ENCODE assay signal across 15 cellular contexts in the genomic region with DNA sequence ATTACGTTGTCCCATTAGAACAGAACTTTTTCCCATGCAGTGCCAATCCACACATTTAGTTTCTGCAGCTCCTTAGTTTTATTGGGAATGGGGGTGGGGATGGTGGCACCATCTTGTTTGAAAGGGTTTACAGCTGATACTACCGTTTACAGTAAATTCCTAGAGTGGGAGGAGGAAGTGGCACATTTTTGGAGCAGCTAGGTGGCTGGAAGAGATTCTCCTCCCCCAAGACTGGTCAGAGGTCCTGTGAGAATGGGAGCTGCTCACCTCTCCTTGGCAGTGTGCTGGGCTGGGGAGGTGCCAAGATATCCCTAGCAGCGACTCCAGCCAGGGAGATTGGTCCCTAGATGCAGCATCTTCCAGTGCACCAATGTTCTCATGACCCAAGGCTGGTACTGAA. TPM values are rescaled to one million over a fixed set of nuclear protein-coding genes. Genes with fewer than 3 reads are reported as not detected.
DNase-seq lines count a peak whose midpoint lies in the region; ATAC-seq and TF ChIP-seq lines count a peak whose summit lies in the region.
"Had no signal": no experiment of that assay in that cellular context is flagged by ENCODE, and none has a peak within 500 bp of the region (broad histone marks: within the 10 kb centered on the region; RNA-seq: fewer than 3 reads in every experiment).

No MANE protein-coding gene starts in this region.

- ATAC-seq in DND-41 (ENCODE audit: insufficient read depth, low read depth) (no peak), GM18858 (IDR thresholded peaks at IDR 0.05; ENCODE audit: unreplicated experiment) (no peak)
- ATAC-seq in activated CD8-positive, alpha-beta T cell treated with anti-CD3 and anti-CD28 coated beads, Interleukin-2, amount 10 ng/mL, durations not matched to agents 7 days and 5 days: no peak
- ATAC-seq: effector memory CD8-positive, alpha-beta T cell had no signal

- DNase-seq in A172 (ENCODE audit: low spot score) (peak; percentile 13), DND-41 (no peak), mesothelial cell of epicardium (ENCODE audit: low spot score in 2 of 2, unreplicated experiment in 2 of 2) (no peak), NCI-H69 (lab: John Stamatoyannopoulos, UW) (no peak), coronary artery (ENCODE audit: low spot score) (no peak), T-helper 2 cell (no peak)
- DNase-seq in activated CD8-positive, alpha-beta T cell treated with anti-CD3 and anti-CD28 coated beads, Interleukin-2, amount 10 ng/mL, durations not matched to agents 7 days and 5 days: no peak
- DNase-seq: effector memory CD8-positive, alpha-beta T cell; Karpas-422; NCI-H2029; uterus had no signal

- POLR2A ChIA-PET in activated CD8-positive, alpha-beta T cell treated with anti-CD3 and anti-CD28 coated beads, Interleukin-2, amount 10 ng/mL, durations not matched to agents 7 days and 5 days (lab: Charles Lee): interaction anchor here (0.7 kb wide), 1 partner anchor 25 kb away, joined by 3 read pairs; no protein-coding TSS in a partner anchor

- no peak overlapping the region for H3K4me2 ChIP-seq in DND-41 (ENCODE audit: insufficient read depth, low read length)
- H3K4me2 ChIP-seq: BLaER1 had no signal

- H3K9me3 ChIP-seq in DND-41 (ENCODE audit: insufficient read depth, low read length, severe bottlenecking): no peaks in the 10 kb centered on the region
- H3K9me3 ChIP-seq: BLaER1, uterus had no signal

- H3K9me3 Mint-ChIP-seq in activated CD8-positive, alpha-beta T cell treated with anti-CD3 and anti-CD28 coated beads, Interleukin-2, amount 10 ng/mL, durations not matched to agents 7 days and 5 days (ENCODE audit: insufficient read depth): no peaks in the 10 kb centered on the region
- H3K9me3 Mint-ChIP-seq in mesothelial cell of epicardium: no peaks in the 10 kb centered on the region
- H3K9me3 Mint-ChIP-seq: effector memory CD8-positive, alpha-beta T cell had no signal

- H3K79me2 ChIP-seq in DND-41 (ENCODE audit: insufficient read depth, low read length): no peaks in the 10 kb centered on the region

- no peaks in the 10 kb centered on the region for H3K27me3 ChIP-seq in DND-41 (ENCODE audit: insufficient read depth, low read length, poor library complexity)
- H3K27me3 ChIP-seq: BLaER1, uterus had no signal

- H4K20me1 ChIP-seq in DND-41 (ENCODE audit: insufficient read depth, low read length): no peaks in the 10 kb centered on the region
- H4K20me1 ChIP-seq: BLaER1 had no signal

- H3K36me3 Mint-ChIP-seq in activated CD8-positive, alpha-beta T cell treated with anti-CD3 and anti-CD28 coated beads, Interleukin-2, amount 10 ng/mL, durations not matched to agents 7 days and 5 days (ENCODE audit: low read depth): no peaks in the 10 kb centered on the region
- H3K36me3 Mint-ChIP-seq in mesothelial cell of epicardium: no peaks in the 10 kb centered on the region

- TF ChIP-seq CTCF in DND-41 (IDR thresholded peaks at IDR 0.05; ENCODE audit: borderline replicate concordance, extremely low read depth, low read length, poor library complexity, severe bottlenecking): no peak
- no peak for TF ChIP-seq CTCF in mesothelial cell of epicardium (IDR thresholded peaks at IDR 0.05; ENCODE audit: unreplicated experiment)
- TF ChIP-seq CTCF in coronary artery (IDR thresholded peaks at IDR 0.05): no peak

- no peaks in the 10 kb centered on the region for H3K36me3 ChIP-seq in DND-41 (ENCODE audit: insufficient read depth, low read length)
- H3K36me3 ChIP-seq: BLaER1, uterus had no signal

- no peak overlapping the region for H3K4me3 Mint-ChIP-seq in activated CD8-positive, alpha-beta T cell treated with anti-CD3 and anti-CD28 coated beads, Interleukin-2, amount 10 ng/mL, durations not matched to agents 7 days and 5 days
- H3K4me3 Mint-ChIP-seq in mesothelial cell of epicardium: peak overlapping the region; percentile 34

- peak overlapping the region; percentile 55 for H3K27ac Mint-ChIP-seq in activated CD8-positive, alpha-beta T cell treated with anti-CD3 and anti-CD28 coated beads, Interleukin-2, amount 10 ng/mL, durations not matched to agents 7 days and 5 days
- H3K27ac Mint-ChIP-seq in mesothelial cell of epicardium: no peak overlapping the region

- H3K4me1 Mint-ChIP-seq in activated CD8-positive, alpha-beta T cell treated with anti-CD3 and anti-CD28 coated beads, Interleukin-2, amount 10 ng/mL, durations not matched to agents 7 days and 5 days (ENCODE audit: low read depth): peaks cover 20% of the 10 kb centered on the region
- H3K4me1 Mint-ChIP-seq in mesothelial cell of epicardium: peaks cover 22% of the 10 kb centered on the region

- no peaks in the 10 kb centered on the region for H3K27me3 Mint-ChIP-seq in activated CD8-positive, alpha-beta T cell treated with anti-CD3 and anti-CD28 coated beads, Interleukin-2, amount 10 ng/mL, durations not matched to agents 7 days and 5 days (ENCODE audit: low read depth)
- H3K27me3 Mint-ChIP-seq in mesothelial cell of epicardium (ENCODE audit: low read depth): no peaks in the 10 kb centered on the region
- H3K27me3 Mint-ChIP-seq: effector memory CD8-positive, alpha-beta T cell had no signal

- CTCF ChIA-PET in activated CD8-positive, alpha-beta T cell treated with anti-CD3 and anti-CD28 coated beads, Interleukin-2, amount 10 ng/mL, durations not matched to agents 7 days and 5 days (lab: Charles Lee): interaction anchor here (0.7 to 7.5 kb wide), 34 partner anchors 7 to 782 kb away, joined by 3 to 119 read pairs (median 4); a partner anchor contains a TSS

- peak overlapping the region; percentile 80 for H2AFZ ChIP-seq in DND-41 (ENCODE audit: low read depth, low read length)

- H3K4me1 ChIP-seq in DND-41 (ENCODE audit: insufficient read depth, low read length): peaks cover 14% of the 10 kb centered on the region
- H3K4me1 ChIP-seq: BLaER1 had no signal

- H3K9ac ChIP-seq in DND-41 (ENCODE audit: low read depth, low read length): no peak overlapping the region
- H3K9ac ChIP-seq: BLaER1 had no signal

- H3K27ac ChIP-seq in DND-41 (ENCODE audit: low read length) (no peak overlapping the region), coronary artery (no peak overlapping the region)
- H3K27ac ChIP-seq: BLaER1 had no signal

- H3K4me3 ChIP-seq in DND-41 (ENCODE audit: low read depth in 1 of 2, low read length in 2 of 2): no peak overlapping the region
- no peak overlapping the region for H3K4me3 ChIP-seq in coronary artery
- H3K4me3 ChIP-seq: BLaER1, uterus had no signal

RNA-seq across cellular contexts. Expression of a gene that starts 12.4 kb away (rescaled TPM):
- total RNA-seq in A172 (2014; rRNA removed; shearing (Covaris generic)): not detected in 2 replicates
- not detected for total RNA-seq in activated CD8-positive, alpha-beta T cell treated with anti-CD3 and anti-CD28 coated beads, Interleukin-2, amount 10 ng/mL, durations not matched to agents 7 days and 5 days
- total RNA-seq in mesothelial cell of epicardium: not detected in 3 replicates
- total RNA-seq: mononuclear cell, pulmonary artery endothelial cell, uterus had no signal

RNA-seq across cellular contexts. Expression of a gene that starts 45.7 kb away (rescaled TPM):
- total RNA-seq in A172 (2014; rRNA removed; shearing (Covaris generic)): 12.9 and 20.0 TPM in 2 replicates
- total RNA-seq in activated CD8-positive, alpha-beta T cell treated with anti-CD3 and anti-CD28 coated beads, Interleukin-2, amount 10 ng/mL, durations not matched to agents 7 days and 5 days: 10 to 100 TPM; 16.0 to 16.5 TPM
- total RNA-seq in mesothelial cell of epicardium: 19.0 to 20.7 TPM (median 19.6 TPM) in 3 replicates

RNA-seq across cellular contexts. Expression of a gene that starts 45.9 kb away (rescaled TPM):
- total RNA-seq in A172 (2014; rRNA removed; shearing (Covaris generic)): 6.3 and 11.3 TPM in 2 replicates
- 1 to 10 TPM; 1.9 to 2.2 TPM for total RNA-seq in activated CD8-positive, alpha-beta T cell treated with anti-CD3 and anti-CD28 coated beads, Interleukin-2, amount 10 ng/mL, durations not matched to agents 7 days and 5 days
- total RNA-seq in mesothelial cell of epicardium: 21.7 to 23.6 TPM (median 22.7 TPM) in 3 replicates
